Comparison of ENCODE assay signal across 1 cellular context in the genomic region with DNA sequence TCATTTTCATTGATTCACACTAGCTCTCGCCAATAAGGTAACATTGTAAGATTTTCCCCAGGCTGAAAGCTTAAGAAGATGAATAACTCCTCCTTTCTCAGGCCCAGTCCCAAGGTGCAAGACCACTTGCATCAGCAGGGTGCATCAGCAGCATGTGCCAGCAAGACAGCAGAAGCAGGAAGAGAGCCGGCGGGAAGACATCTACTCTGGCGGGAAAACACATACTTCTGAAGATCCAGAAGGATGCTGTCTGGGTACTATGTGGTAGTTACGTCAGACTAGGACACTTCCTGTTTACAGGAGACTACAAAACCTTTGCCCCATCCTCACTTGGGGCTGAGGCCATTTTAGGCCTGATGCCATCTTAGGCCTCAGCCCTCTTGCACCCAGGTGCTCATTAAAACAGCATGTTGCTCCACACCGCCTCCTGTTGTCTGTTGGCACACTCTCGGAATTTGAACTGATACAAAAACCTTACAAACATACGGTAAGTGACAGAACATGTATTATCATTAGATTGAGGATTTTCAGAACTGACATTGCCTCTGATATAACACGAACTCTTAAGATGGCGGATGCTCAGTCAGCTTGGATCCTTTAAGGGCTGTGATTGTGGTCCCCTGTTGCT.
A peak's percentile ranks its signal among the peaks of the same experiment; 100 is the strongest.
TF ChIP-seq lines count a peak whose summit lies in the region.

No MANE protein-coding gene starts in this region.

TF ChIP-seq in H1, 55 proteins besides CTCF, POLR2A, EP300 and RAD21:
- peak; percentile 32; the same call in 1 of the 2 replicates for TF ChIP-seq TEAD4 (IDR thresholded peaks at IDR 0.05; ENCODE audit: low read depth, low read length)
- peak; percentile 76; the same call in 1 of the 2 replicates for TF ChIP-seq YY1 (IDR thresholded peaks at IDR 0.05; ENCODE audit: low read depth, low read length)
- TF ChIP-seq, protein P1, sequence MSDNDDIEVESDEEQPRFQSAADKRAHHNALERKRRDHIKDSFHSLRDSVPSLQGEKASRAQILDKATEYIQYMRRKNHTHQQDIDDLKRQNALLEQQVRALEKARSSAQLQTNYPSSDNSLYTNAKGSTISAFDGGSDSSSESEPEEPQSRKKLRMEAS (IDR thresholded peaks at IDR 0.05) = peak; percentile 50; the same call in 1 of the 2 replicates
- TF ChIP-seq E2F6 (IDR thresholded peaks at IDR 0.05) = peak; percentile 81
- no peak for TF ChIP-seq RXRA (IDR thresholded peaks at IDR 0.05; ENCODE audit: insufficient read depth, low read depth, low read length)
